ENCODE assay signal across 11 cellular contexts in the genomic region with DNA sequence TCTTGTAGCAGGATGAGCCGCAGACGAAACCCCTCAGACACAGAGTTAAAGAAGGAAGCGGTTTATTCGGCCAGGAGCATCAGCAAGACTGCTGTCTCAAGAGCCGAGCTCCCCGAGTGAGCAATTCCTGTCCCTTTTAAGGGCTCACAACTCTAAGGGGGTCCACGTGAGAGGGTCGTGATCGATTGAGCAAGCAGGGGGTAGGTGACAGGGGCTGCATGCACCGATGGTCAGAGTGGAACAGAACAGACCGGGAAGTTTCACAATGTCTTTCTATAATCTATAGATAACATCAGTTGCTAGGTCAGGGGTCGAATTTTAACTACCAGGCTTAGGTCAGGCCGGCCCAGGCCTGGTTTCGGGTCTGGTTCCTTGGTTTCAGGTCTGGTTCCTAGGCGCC. TPM values are rescaled to one million over a fixed set of nuclear protein-coding genes. Genes with fewer than 3 reads are reported as not detected.
"Had no signal": no experiment of that assay in that cellular context is flagged by ENCODE, and none has a peak within 500 bp of the region (broad histone marks: within the 10 kb centered on the region; RNA-seq: fewer than 3 reads in every experiment).

No MANE protein-coding gene starts in this region.

RNA-seq across cellular contexts. Expression of a gene that starts 20.6 kb away (rescaled TPM):
- total RNA-seq: OCI-LY7, PC-3, PC-9, Peyer's patch, Right ventricle myocardium inferior, Right ventricle myocardium superior, RPMI7951, SJCRH30, SJSA1, T-cell had no signal
- polyA plus RNA-seq: SK-N-SH had no signal
